ENCODE assay signal across 1 cellular context in genomic region chr16:66278111-66278531, GRCh38.
TF ChIP-seq lines count a peak whose summit lies in the region.

No MANE protein-coding gene starts in this region.

TF ChIP-seq in HepG2, 621 proteins besides CTCF, POLR2A, EP300 and RAD21 (continued from another document):
- TF ChIP-seq, protein P1, sequence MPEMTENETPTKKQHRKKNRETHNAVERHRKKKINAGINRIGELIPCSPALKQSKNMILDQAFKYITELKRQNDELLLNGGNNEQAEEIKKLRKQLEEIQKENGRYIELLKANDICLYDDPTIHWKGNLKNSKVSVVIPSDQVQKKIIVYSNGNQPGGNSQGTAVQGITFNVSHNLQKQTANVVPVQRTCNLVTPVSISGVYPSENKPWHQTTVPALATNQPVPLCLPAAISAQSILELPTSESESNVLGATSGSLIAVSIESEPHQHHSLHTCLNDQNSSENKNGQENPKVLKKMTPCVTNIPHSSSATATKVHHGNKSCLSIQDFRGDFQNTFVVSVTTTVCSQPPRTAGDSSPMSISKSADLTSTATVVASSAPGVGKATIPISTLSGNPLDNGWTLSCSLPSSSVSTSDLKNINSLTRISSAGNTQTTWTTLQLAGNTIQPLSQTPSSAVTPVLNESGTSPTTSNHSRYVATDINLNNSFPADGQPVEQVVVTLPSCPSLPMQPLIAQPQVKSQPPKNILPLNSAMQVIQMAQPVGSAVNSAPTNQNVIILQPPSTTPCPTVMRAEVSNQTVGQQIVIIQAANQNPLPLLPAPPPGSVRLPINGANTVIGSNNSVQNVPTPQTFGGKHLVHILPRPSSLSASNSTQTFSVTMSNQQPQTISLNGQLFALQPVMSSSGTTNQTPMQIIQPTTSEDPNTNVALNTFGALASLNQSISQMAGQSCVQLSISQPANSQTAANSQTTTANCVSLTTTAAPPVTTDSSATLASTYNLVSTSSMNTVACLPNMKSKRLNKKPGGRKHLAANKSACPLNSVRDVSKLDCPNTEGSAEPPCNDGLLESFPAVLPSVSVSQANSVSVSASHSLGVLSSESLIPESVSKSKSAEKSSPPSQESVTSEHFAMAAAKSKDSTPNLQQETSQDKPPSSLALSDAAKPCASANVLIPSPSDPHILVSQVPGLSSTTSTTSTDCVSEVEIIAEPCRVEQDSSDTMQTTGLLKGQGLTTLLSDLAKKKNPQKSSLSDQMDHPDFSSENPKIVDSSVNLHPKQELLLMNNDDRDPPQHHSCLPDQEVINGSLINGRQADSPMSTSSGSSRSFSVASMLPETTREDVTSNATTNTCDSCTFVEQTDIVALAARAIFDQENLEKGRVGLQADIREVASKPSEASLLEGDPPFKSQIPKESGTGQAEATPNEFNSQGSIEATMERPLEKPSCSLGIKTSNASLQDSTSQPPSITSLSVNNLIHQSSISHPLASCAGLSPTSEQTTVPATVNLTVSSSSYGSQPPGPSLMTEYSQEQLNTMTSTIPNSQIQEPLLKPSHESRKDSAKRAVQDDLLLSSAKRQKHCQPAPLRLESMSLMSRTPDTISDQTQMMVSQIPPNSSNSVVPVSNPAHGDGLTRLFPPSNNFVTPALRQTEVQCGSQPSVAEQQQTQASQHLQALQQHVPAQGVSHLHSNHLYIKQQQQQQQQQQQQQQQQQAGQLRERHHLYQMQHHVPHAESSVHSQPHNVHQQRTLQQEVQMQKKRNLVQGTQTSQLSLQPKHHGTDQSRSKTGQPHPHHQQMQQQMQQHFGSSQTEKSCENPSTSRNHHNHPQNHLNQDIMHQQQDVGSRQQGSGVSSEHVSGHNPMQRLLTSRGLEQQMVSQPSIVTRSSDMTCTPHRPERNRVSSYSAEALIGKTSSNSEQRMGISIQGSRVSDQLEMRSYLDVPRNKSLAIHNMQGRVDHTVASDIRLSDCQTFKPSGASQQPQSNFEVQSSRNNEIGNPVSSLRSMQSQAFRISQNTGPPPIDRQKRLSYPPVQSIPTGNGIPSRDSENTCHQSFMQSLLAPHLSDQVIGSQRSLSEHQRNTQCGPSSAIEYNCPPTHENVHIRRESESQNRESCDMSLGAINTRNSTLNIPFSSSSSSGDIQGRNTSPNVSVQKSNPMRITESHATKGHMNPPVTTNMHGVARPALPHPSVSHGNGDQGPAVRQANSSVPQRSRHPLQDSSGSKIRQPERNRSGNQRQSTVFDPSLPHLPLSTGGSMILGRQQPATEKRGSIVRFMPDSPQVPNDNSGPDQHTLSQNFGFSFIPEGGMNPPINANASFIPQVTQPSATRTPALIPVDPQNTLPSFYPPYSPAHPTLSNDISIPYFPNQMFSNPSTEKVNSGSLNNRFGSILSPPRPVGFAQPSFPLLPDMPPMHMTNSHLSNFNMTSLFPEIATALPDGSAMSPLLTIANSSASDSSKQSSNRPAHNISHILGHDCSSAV (CRISPR knock-in tag; IDR thresholded peaks at IDR 0.05; ENCODE audit: borderline replicate concordance) = no peak
- TF ChIP-seq ZNF749 (CRISPR knock-in tag; IDR thresholded peaks at IDR 0.05; ENCODE audit: borderline replicate concordance) (no peak), AKNA (CRISPR knock-in tag; IDR thresholded peaks at IDR 0.05; ENCODE audit: borderline replicate concordance) (no peak), UBTF (CRISPR knock-in tag; IDR thresholded peaks at IDR 0.05) (no peak), TAF15 (IDR thresholded peaks at IDR 0.05; ENCODE audit: low read depth, low read length, poor library complexity, severe bottlenecking) (no peak), TEAD3 (CRISPR knock-in tag; optimal IDR thresholded peaks at IDR 0.05; ENCODE audit: borderline replicate concordance) (no peak), ERF (CRISPR knock-in tag; IDR thresholded peaks at IDR 0.05) (no peak), PHF20 (CRISPR knock-in tag; IDR thresholded peaks at IDR 0.05) (no peak)
- TF ChIP-seq, protein P2, sequence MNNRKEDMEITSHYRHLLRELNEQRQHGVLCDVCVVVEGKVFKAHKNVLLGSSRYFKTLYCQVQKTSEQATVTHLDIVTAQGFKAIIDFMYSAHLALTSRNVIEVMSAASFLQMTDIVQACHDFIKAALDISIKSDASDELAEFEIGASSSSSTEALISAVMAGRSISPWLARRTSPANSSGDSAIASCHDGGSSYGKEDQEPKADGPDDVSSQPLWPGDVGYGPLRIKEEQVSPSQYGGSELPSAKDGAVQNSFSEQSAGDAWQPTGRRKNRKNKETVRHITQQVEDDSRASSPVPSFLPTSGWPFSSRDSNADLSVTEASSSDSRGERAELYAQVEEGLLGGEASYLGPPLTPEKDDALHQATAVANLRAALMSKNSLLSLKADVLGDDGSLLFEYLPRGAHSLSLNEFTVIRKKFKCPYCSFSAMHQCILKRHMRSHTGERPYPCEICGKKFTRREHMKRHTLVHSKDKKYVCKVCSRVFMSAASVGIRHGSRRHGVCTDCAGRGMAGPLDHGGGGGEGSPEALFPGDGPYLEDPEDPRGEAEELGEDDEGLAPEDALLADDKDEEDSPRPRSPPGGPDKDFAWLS (CRISPR knock-in tag; IDR thresholded peaks at IDR 0.05; ENCODE audit: borderline replicate concordance) = no peak
